ENCODE assay signal across 13 cellular contexts in the genomic region with DNA sequence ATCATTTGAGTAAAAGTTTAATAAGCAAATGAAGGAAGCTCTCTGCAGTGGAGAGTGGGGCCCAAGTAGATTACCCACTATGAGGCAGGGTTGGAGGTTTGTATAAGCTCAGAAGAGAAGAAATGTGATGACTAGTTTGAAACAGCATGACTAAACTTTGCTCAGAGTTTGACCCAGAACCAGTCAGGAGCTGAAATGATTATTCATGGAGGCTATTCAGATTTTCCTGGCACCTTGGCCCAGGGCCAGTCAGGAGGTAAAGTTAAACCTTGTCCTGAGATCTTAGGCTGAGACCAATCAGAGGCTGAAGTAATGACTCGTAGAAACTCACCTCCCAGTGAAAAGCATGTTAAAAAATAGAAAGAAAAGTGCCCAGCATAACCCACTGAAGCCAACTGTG.
"Had no signal": no experiment of that assay in that cellular context is flagged by ENCODE, and none has a peak within 500 bp of the region (broad histone marks: within the 10 kb centered on the region; RNA-seq: fewer than 3 reads in every experiment).

No MANE protein-coding gene starts in this region.

- H3K27me3 ChIP-seq: foreskin keratinocyte, sigmoid colon had no signal

- DNase-seq: activated CD4-positive, alpha-beta T cell treated with anti-CD3 and anti-CD28 coated beads for 1 hour; activated CD4-positive, alpha-beta T cell treated with anti-CD3 and anti-CD28 coated beads, Interleukin-2, amount 50 U/mL, for 48 hours; effector CD8-positive, alpha-beta T cell; glutamatergic neuron; hypothalamus; islet precursor cell; sigmoid colon; stimulated activated naive B cell treated with anti-CD40 and anti-IgM and Interleukin-4, amounts not matched to agents 10 μg/mL and 1 μg/mL and 100 μg/mL, for 72 hours had no signal

- H3K27ac ChIP-seq: foreskin keratinocyte, parathyroid adenoma, sigmoid colon, VCaP had no signal

- H3K4me1 ChIP-seq: foreskin keratinocyte, parathyroid adenoma, sigmoid colon had no signal

- ATAC-seq: foreskin keratinocyte; left lobe of liver; stimulated activated naive B cell treated with anti-CD40 and anti-IgM and Interleukin-4, amounts not matched to agents 10 μg/mL and 1 μg/mL and 100 μg/mL, for 72 hours had no signal

- H3K4me3 ChIP-seq: sigmoid colon had no signal

- H3K9me3 ChIP-seq: sigmoid colon had no signal

- H3K36me3 ChIP-seq: sigmoid colon had no signal

- FAIRE-seq: endothelial cell of umbilical vein had no signal
